22 cellular contexts compared by ENCODE assay signal in the genomic region with DNA sequence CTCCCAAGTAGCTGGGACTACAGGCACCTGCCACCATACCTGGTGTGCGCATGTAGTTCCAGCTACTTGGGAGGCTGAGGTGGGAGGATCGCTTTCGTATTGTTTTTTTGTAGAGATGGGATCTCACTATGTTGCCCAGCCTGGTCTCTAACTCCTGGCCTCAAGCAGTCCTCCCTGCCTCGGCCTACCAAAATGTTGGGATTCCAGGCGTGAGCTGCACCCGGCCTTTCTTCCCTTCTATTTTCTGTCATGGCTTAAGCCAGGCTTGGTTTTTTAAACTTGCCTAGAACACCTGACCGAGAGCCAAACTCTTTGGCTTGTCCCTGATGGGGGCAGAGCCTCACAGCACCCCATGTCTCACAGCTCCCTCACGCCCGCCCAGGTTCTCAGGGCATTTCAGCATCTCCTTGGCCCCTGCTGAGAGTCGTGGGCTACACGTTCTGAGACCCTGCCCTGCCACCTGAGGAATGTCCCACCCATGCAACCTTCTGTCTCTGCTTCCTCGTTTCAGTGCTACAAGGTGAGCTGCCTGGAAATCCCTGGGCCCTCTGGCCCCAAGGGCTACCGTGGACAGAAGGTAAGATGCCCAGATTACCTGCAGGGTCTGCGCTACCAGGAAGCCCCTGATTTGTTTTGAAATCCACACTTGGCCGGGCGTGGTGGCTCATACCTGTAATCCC. TPM values are rescaled to one million over a fixed set of nuclear protein-coding genes. Genes with fewer than 3 reads are reported as not detected.
DNase-seq lines count a peak whose midpoint lies in the region; ATAC-seq and TF ChIP-seq lines count a peak whose summit lies in the region.
"Had no signal": no experiment of that assay in that cellular context is flagged by ENCODE, and none has a peak within 500 bp of the region (broad histone marks: within the 10 kb centered on the region; RNA-seq: fewer than 3 reads in every experiment).

No MANE protein-coding gene starts in this region.

- H3K9me3 ChIP-seq in HEK293 (ENCODE audit: control insufficient read depth, insufficient read depth, low read depth, low read length) (no peaks in the 10 kb centered on the region), sigmoid colon (no peaks in the 10 kb centered on the region)
- H3K9me3 ChIP-seq: HAP-1, neutrophil had no signal

- TF ChIP-seq POLR2A in sigmoid colon (IDR thresholded peaks at IDR 0.05): no peak

- CTCF ChIA-PET in HEK293 (lab: Yijun Ruan, JAX): interaction anchor here (1.5 kb wide), 1 partner anchor 29 kb away, joined by 3 read pairs; no protein-coding TSS in a partner anchor

- no peak for TF ChIP-seq EP300 in sigmoid colon (IDR thresholded peaks at IDR 0.05)

- no peaks in the 10 kb centered on the region for H3K27me3 ChIP-seq in sigmoid colon
- H3K27me3 ChIP-seq: neutrophil, tibial nerve had no signal

- H3K27ac ChIP-seq in HEK293 (ENCODE audit: extremely low read depth, low read depth, low read length) (no peak overlapping the region), sigmoid colon (peak overlapping the region in 2 of 4 donors; percentile 6 to 25)
- H3K27ac ChIP-seq: C4-2B, neutrophil, tibial nerve had no signal

- no peak for TF ChIP-seq CTCF in HEK293 (tag by site-specific recombination; IDR thresholded peaks at IDR 0.05)
- no peak for TF ChIP-seq CTCF in sigmoid colon (IDR thresholded peaks at IDR 0.05)

- H3K4me1 ChIP-seq in HEK293 (ENCODE audit: control insufficient read depth, insufficient read depth, low read length): no peaks in the 10 kb centered on the region
- H3K4me1 ChIP-seq in sigmoid colon: peaks cover 0 to 28% (median 27%) of the 10 kb centered on the region in 4 donors
- H3K4me1 ChIP-seq: HAP-1 had no signal

- H3K36me3 ChIP-seq in HEK293 (ENCODE audit: control insufficient read depth in 2 of 2, insufficient read depth in 1 of 2, low read length in 2 of 2) (peaks cover 0 to 62% of the 10 kb centered on the region in 2 experiments), sigmoid colon (peaks cover 58 to 70% (median 69%) of the 10 kb centered on the region in 4 donors)
- H3K36me3 ChIP-seq: neutrophil had no signal

- intact Hi-C loops in sigmoid colon (cut with DNase I): no loop called here

- peak; percentile 1 for DNase-seq in activated gamma-delta T cell treated with Interleukin-2 at 50 U/mL for 16 hours
- no peak for DNase-seq in activated gamma-delta T cell (lab: John Stamatoyannopoulos, UW)
- peak; percentile 35 for DNase-seq in islet precursor cell
- peak; percentile 48 for DNase-seq in sigmoid colon
- DNase-seq in KG1 (lab: John Stamatoyannopoulos, UW): no peak
- DNase-seq in NCI-H1436 (lab: John Stamatoyannopoulos, UW): no peak
- DNase-seq: activated CD4-positive, alpha-beta T cell treated with anti-CD3 and anti-CD28 coated beads, Interleukin-2, amount 10 ng/mL, durations not matched to agents 24 days and 14 days; amniotic stem cell; NCI-H1092; NCI-H187 treated with DMSO at 0.1 percent for 48 hours; NCI-H69; retina; stimulated activated CD4-positive, alpha-beta T cell treated with anti-CD3 and anti-CD28 coated beads, Interleukin-12 subunit alpha, Interleukin-12 subunit beta, amount 100 ng/mL, for 4 hours had no signal

- ATAC-seq in HG02571 (IDR thresholded peaks at IDR 0.05; ENCODE audit: unreplicated experiment): no peak
- ATAC-seq: T-helper 17 cell had no signal

- WGBS in sigmoid colon, 2 donors: 86 to 92% methylated on average over 16 of the region's 16 CpGs

- H3K4me3 ChIP-seq in HEK293 (ENCODE audit: low read depth, low read length) (no peak overlapping the region), sigmoid colon (no peak overlapping the region)
- H3K4me3 ChIP-seq: HAP-1, tibial nerve had no signal

- POLR2A ChIA-PET in HEK293 (lab: Yijun Ruan, JAX): no interaction called here

TF ChIP-seq in HEK293, 187 proteins besides CTCF, POLR2A, EP300 and RAD21:
- TF ChIP-seq SCRT2 (tag by site-specific recombination; IDR thresholded peaks at IDR 0.05) (0 out of 2 replicates have a peak, but pooled peaks have one; percentile 19), ZNF362 (tag by site-specific recombination; IDR thresholded peaks at IDR 0.05) (no peak), TRIM28 (IDR thresholded peaks at IDR 0.05; ENCODE audit: borderline replicate concordance, low read length) (no peak), ZNF629 (tag by site-specific recombination; IDR thresholded peaks at IDR 0.05) (no peak)

RNA-seq across cellular contexts. Expression of gene COL6A2, which starts 15.7 kb away (rescaled TPM):
- total RNA-seq in sigmoid colon: 1,000 to 10,000 TPM in 2 of 4 donors, 100 to 1,000 TPM in 2; 570 to 1,745 (median 1,082) TPM
- polyA plus RNA-seq in sigmoid colon: 100 to 1,000 TPM in 1 of 3 donors, 10 to 100 TPM in 2; 14.3 to 233 (median 37.8) TPM

RNA-seq across cellular contexts. Expression of gene FTCD, which starts 41.7 kb away (rescaled TPM):
- total RNA-seq in sigmoid colon: 1 to 10 TPM in 1 of 4 donors, not detected in 3; 1.4 TPM
- polyA plus RNA-seq in sigmoid colon: under 1 TPM in 1 of 3 donors, not detected in 2; 0.20 TPM
- total RNA-seq: lung microvascular endothelial cell had no signal
- polyA plus RNA-seq: AG04450 had no signal

Comparison
In these comparisons a context has a peak if more than half of its experiments do, and no peak if none do; other contexts are left out.
1. DNase-seq: peak in activated gamma-delta T cell treated with Interleukin-2 at 50 U/mL for 16 hours (single experiment), islet precursor cell (single experiment) and sigmoid colon (single experiment); none in activated gamma-delta T cell (single experiment), KG1 (single experiment) and NCI-H1436 (single experiment).